In genomic region chr17:82458885-82459424, GRCh38 we compare ENCODE assay signal across 1 cellular context.
TF ChIP-seq lines count a peak whose summit lies in the region.

No MANE protein-coding gene starts in this region.

TF ChIP-seq in HepG2, 621 proteins besides CTCF, POLR2A, EP300 and RAD21 (continues in another document):
- TF ChIP-seq SIN3A (IDR thresholded peaks at IDR 0.05; ENCODE audit: borderline replicate concordance, low read depth, low read length) (peak; percentile 73), MEIS1 (CRISPR knock-in tag; IDR thresholded peaks at IDR 0.05; ENCODE audit: borderline replicate concordance) (no peak), PATZ1 (CRISPR knock-in tag; IDR thresholded peaks at IDR 0.05) (no peak), ZNF703 (CRISPR knock-in tag; IDR thresholded peaks at IDR 0.05; ENCODE audit: borderline replicate concordance) (0 out of 2 replicates have a peak, but pooled peaks have one; percentile 16), ZNF572 (CRISPR knock-in tag; IDR thresholded peaks at IDR 0.05) (peak; percentile 76; the same call in 1 of the 2 replicates), ZNF629 (CRISPR knock-in tag; conservative IDR thresholded peaks at IDR 0.05) (no peak), ZNF563 (CRISPR knock-in tag; IDR thresholded peaks at IDR 0.05) (no peak), AKAP8 (CRISPR knock-in tag; IDR thresholded peaks at IDR 0.05) (no peak), MXI1 (IDR thresholded peaks at IDR 0.05; ENCODE audit: borderline replicate concordance, low read depth, low read length) (no peak), SAP130 (CRISPR knock-in tag; IDR thresholded peaks at IDR 0.05; ENCODE audit: low read depth) (peak; percentile 22; the same call in 1 of the 2 replicates), SP4 (CRISPR knock-in tag; IDR thresholded peaks at IDR 0.05) (no peak), MEF2D (CRISPR knock-in tag; IDR thresholded peaks at IDR 0.05) (no peak), TEAD3 (CRISPR knock-in tag; optimal IDR thresholded peaks at IDR 0.05; ENCODE audit: borderline replicate concordance) (peak; percentile 28), NR1H2 (CRISPR knock-in tag; IDR thresholded peaks at IDR 0.05; ENCODE audit: borderline replicate concordance, low read depth) (no peak), ZHX1 (CRISPR knock-in tag; IDR thresholded peaks at IDR 0.05; ENCODE audit: low read depth) (no peak), SOX13 (IDR thresholded peaks at IDR 0.05) (no peak), SOX13 (CRISPR knock-in tag; conservative IDR thresholded peaks at IDR 0.05 in 1 of 2, IDR thresholded peaks at IDR 0.05 in 1 of 2) (no peak), ZNF543 (CRISPR knock-in tag; IDR thresholded peaks at IDR 0.05) (no peak), ZNF772 (CRISPR knock-in tag; IDR thresholded peaks at IDR 0.05) (peak; percentile 67; the same call in 1 of the 2 replicates), ZFP82 (CRISPR knock-in tag; IDR thresholded peaks at IDR 0.05; ENCODE audit: borderline replicate concordance) (no peak), SNAPC5 (CRISPR knock-in tag; IDR thresholded peaks at IDR 0.05; ENCODE audit: borderline replicate concordance) (no peak), ZNF598 (CRISPR knock-in tag; IDR thresholded peaks at IDR 0.05; ENCODE audit: borderline replicate concordance) (no peak), DPF2 (CRISPR knock-in tag; IDR thresholded peaks at IDR 0.05; ENCODE audit: borderline replicate concordance, low read depth) (no peak), SMAD1 (CRISPR knock-in tag; IDR thresholded peaks at IDR 0.05; ENCODE audit: borderline replicate concordance, low read depth) (peak; percentile 82; the same call in 1 of the 2 replicates), ZNF496 (CRISPR knock-in tag; IDR thresholded peaks at IDR 0.05; ENCODE audit: insufficient replicate concordance) (no peak), NFYC (CRISPR knock-in tag; IDR thresholded peaks at IDR 0.05) (no peak), HES4 (CRISPR knock-in tag; IDR thresholded peaks at IDR 0.05; ENCODE audit: borderline replicate concordance) (no peak), ISX (CRISPR knock-in tag; conservative IDR thresholded peaks at IDR 0.05) (no peak), ZSCAN25 (CRISPR knock-in tag; IDR thresholded peaks at IDR 0.05) (no peak), BHLHE40 (IDR thresholded peaks at IDR 0.05; ENCODE audit: low read length) (no peak), MED13 (CRISPR knock-in tag; IDR thresholded peaks at IDR 0.05) (no peak), ZNF639 (CRISPR knock-in tag; conservative IDR thresholded peaks at IDR 0.05) (no peak), NR2F1 (CRISPR knock-in tag; IDR thresholded peaks at IDR 0.05) (no peak), ZNF788 (CRISPR knock-in tag; IDR thresholded peaks at IDR 0.05; ENCODE audit: borderline replicate concordance) (no peak), ZNF432 (CRISPR knock-in tag; IDR thresholded peaks at IDR 0.05; ENCODE audit: borderline replicate concordance) (0 out of 2 replicates have a peak, but pooled peaks have one; percentile 15), FOSL2 (CRISPR knock-in tag; IDR thresholded peaks at IDR 0.05) (no peak), FOXK2 (IDR thresholded peaks at IDR 0.05) (no peak), ZNF180 (CRISPR knock-in tag; IDR thresholded peaks at IDR 0.05; ENCODE audit: borderline replicate concordance, low read depth) (peak; percentile 18; the same call in 1 of the 2 replicates)
- TF ChIP-seq, protein P1, sequence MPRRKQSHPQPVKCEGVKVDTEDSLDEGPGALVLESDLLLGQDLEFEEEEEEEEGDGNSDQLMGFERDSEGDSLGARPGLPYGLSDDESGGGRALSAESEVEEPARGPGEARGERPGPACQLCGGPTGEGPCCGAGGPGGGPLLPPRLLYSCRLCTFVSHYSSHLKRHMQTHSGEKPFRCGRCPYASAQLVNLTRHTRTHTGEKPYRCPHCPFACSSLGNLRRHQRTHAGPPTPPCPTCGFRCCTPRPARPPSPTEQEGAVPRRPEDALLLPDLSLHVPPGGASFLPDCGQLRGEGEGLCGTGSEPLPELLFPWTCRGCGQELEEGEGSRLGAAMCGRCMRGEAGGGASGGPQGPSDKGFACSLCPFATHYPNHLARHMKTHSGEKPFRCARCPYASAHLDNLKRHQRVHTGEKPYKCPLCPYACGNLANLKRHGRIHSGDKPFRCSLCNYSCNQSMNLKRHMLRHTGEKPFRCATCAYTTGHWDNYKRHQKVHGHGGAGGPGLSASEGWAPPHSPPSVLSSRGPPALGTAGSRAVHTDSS (CRISPR knock-in tag; conservative IDR thresholded peaks at IDR 0.05) = no peak
- TF ChIP-seq, protein P2, sequence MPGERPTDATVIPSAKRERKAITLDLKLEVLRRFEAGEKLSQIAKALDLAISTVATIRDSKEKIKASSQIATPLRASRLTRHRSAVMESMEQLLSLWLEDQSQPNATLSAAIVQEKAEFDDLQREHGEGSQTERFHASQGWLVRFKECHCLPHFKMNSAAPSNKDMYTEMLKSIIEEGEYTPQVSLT (CRISPR knock-in tag; IDR thresholded peaks at IDR 0.05; ENCODE audit: borderline replicate concordance, low read depth) = no peak; the same call in 1 of the 2 replicates
- TF ChIP-seq, protein P3, sequence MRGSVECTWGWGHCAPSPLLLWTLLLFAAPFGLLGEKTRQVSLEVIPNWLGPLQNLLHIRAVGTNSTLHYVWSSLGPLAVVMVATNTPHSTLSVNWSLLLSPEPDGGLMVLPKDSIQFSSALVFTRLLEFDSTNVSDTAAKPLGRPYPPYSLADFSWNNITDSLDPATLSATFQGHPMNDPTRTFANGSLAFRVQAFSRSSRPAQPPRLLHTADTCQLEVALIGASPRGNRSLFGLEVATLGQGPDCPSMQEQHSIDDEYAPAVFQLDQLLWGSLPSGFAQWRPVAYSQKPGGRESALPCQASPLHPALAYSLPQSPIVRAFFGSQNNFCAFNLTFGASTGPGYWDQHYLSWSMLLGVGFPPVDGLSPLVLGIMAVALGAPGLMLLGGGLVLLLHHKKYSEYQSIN (CRISPR knock-in tag; IDR thresholded peaks at IDR 0.05; ENCODE audit: borderline replicate concordance) = peak; percentile 19; the same call in 1 of the 2 replicates
- TF ChIP-seq, protein P4, sequence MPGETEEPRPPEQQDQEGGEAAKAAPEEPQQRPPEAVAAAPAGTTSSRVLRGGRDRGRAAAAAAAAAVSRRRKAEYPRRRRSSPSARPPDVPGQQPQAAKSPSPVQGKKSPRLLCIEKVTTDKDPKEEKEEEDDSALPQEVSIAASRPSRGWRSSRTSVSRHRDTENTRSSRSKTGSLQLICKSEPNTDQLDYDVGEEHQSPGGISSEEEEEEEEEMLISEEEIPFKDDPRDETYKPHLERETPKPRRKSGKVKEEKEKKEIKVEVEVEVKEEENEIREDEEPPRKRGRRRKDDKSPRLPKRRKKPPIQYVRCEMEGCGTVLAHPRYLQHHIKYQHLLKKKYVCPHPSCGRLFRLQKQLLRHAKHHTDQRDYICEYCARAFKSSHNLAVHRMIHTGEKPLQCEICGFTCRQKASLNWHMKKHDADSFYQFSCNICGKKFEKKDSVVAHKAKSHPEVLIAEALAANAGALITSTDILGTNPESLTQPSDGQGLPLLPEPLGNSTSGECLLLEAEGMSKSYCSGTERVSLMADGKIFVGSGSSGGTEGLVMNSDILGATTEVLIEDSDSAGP (CRISPR knock-in tag; IDR thresholded peaks at IDR 0.05; ENCODE audit: borderline replicate concordance) = no peak
- TF ChIP-seq, protein P5, sequence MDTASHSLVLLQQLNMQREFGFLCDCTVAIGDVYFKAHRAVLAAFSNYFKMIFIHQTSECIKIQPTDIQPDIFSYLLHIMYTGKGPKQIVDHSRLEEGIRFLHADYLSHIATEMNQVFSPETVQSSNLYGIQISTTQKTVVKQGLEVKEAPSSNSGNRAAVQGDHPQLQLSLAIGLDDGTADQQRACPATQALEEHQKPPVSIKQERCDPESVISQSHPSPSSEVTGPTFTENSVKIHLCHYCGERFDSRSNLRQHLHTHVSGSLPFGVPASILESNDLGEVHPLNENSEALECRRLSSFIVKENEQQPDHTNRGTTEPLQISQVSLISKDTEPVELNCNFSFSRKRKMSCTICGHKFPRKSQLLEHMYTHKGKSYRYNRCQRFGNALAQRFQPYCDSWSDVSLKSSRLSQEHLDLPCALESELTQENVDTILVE (CRISPR knock-in tag; IDR thresholded peaks at IDR 0.05) = no peak
- TF ChIP-seq, protein P6, sequence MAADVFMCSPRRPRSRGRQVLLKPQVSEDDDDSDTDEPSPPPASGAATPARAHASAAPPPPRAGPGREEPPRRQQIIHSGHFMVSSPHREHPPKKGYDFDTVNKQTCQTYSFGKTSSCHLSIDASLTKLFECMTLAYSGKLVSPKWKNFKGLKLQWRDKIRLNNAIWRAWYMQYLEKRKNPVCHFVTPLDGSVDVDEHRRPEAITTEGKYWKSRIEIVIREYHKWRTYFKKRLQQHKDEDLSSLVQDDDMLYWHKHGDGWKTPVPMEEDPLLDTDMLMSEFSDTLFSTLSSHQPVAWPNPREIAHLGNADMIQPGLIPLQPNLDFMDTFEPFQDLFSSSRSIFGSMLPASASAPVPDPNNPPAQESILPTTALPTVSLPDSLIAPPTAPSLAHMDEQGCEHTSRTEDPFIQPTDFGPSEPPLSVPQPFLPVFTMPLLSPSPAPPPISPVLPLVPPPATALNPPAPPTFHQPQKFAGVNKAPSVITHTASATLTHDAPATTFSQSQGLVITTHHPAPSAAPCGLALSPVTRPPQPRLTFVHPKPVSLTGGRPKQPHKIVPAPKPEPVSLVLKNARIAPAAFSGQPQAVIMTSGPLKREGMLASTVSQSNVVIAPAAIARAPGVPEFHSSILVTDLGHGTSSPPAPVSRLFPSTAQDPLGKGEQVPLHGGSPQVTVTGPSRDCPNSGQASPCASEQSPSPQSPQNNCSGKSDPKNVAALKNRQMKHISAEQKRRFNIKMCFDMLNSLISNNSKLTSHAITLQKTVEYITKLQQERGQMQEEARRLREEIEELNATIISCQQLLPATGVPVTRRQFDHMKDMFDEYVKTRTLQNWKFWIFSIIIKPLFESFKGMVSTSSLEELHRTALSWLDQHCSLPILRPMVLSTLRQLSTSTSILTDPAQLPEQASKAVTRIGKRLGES (CRISPR knock-in tag; IDR thresholded peaks at IDR 0.05; ENCODE audit: borderline replicate concordance) = no peak
- TF ChIP-seq, protein P7, sequence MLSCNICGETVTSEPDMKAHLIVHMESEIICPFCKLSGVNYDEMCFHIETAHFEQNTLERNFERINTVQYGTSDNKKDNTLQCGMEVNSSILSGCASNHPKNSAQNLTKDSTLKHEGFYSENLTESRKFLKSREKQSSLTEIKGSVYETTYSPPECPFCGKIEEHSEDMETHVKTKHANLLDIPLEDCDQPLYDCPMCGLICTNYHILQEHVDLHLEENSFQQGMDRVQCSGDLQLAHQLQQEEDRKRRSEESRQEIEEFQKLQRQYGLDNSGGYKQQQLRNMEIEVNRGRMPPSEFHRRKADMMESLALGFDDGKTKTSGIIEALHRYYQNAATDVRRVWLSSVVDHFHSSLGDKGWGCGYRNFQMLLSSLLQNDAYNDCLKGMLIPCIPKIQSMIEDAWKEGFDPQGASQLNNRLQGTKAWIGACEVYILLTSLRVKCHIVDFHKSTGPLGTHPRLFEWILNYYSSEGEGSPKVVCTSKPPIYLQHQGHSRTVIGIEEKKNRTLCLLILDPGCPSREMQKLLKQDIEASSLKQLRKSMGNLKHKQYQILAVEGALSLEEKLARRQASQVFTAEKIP (CRISPR knock-in tag; IDR thresholded peaks at IDR 0.05; ENCODE audit: borderline replicate concordance) = no peak
- TF ChIP-seq, protein P8, sequence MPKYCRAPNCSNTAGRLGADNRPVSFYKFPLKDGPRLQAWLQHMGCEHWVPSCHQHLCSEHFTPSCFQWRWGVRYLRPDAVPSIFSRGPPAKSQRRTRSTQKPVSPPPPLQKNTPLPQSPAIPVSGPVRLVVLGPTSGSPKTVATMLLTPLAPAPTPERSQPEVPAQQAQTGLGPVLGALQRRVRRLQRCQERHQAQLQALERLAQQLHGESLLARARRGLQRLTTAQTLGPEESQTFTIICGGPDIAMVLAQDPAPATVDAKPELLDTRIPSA (CRISPR knock-in tag; IDR thresholded peaks at IDR 0.05; ENCODE audit: borderline replicate concordance) = no peak; the same call in 1 of the 2 replicates
